Comparison of ENCODE assay signal across 11 cellular contexts in the genomic region with DNA sequence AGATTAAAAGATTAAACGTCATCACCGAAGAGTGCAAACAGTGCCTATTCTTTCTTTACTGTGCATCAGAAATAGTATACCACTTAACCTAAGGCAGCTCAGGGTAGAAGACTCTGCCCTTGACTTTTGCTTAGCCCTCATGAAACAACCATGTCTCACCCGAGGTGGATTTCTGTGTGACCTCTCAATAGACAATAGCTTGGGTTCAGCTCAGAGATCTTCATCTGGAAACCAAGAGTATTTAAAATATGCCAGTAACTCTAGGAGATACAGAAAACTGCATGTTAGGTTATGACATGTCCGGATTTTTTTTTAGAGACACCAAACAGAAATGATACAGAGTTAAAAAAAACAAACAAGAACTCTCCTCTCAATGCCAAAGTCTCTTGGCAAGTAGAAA.
"Had no signal": no experiment of that assay in that cellular context is flagged by ENCODE, and none has a peak within 500 bp of the region (broad histone marks: within the 10 kb centered on the region; RNA-seq: fewer than 3 reads in every experiment).

No MANE protein-coding gene starts in this region.

- DNase-seq: activated CD4-positive, alpha-beta memory T cell treated with anti-CD3 and anti-CD28 coated beads for 36 hours; activated CD8-positive, alpha-beta memory T cell treated with anti-CD3 and anti-CD28 coated beads, Interleukin-2, amount 50 U/mL, for 4 hours; activated naive CD8-positive, alpha-beta T cell treated with anti-CD3 and anti-CD28 coated beads, Interleukin-2, amount 10 ng/mL, durations not matched to agents 7 days and 5 days; activated T-cell treated with anti-CD3 and anti-CD28 coated beads, Interleukin-2, amount 50 U/mL, for 72 hours; anterior cingulate cortex; glutamatergic neuron; posterior cingulate gyrus; stimulated activated CD4-positive, alpha-beta T cell treated with anti-CD3 and anti-CD28 coated beads, Interleukin-2, amount 100 ng/mL, for 48 hours; stimulated activated naive CD8-positive, alpha-beta T cell treated with anti-CD3 and anti-CD28 coated beads, Interleukin-15, Interleukin-2, amounts not matched to agents 100 U/mL and 50 U/mL, for 24 hours; SW 1271 had no signal

- H3K27ac Mint-ChIP-seq: activated CD4-positive, alpha-beta memory T cell treated with anti-CD3 and anti-CD28 coated beads for 36 hours; activated naive CD8-positive, alpha-beta T cell treated with anti-CD3 and anti-CD28 coated beads, Interleukin-2, amount 10 ng/mL, durations not matched to agents 7 days and 5 days had no signal

- ATAC-seq: activated T-cell treated with anti-CD3 and anti-CD28 coated beads, Interleukin-2, amount 50 U/mL, for 72 hours; stimulated activated naive CD8-positive, alpha-beta T cell treated with anti-CD3 and anti-CD28 coated beads, Interleukin-15, Interleukin-2, amounts not matched to agents 100 U/mL and 50 U/mL, for 24 hours had no signal

- H3K36me3 Mint-ChIP-seq: activated naive CD8-positive, alpha-beta T cell treated with anti-CD3 and anti-CD28 coated beads, Interleukin-2, amount 10 ng/mL, durations not matched to agents 7 days and 5 days had no signal

- H3K27me3 Mint-ChIP-seq: activated CD4-positive, alpha-beta memory T cell treated with anti-CD3 and anti-CD28 coated beads for 36 hours; activated naive CD8-positive, alpha-beta T cell treated with anti-CD3 and anti-CD28 coated beads, Interleukin-2, amount 10 ng/mL, durations not matched to agents 7 days and 5 days had no signal

- H3K27me3 ChIP-seq: neutrophil had no signal

- H3K36me3 ChIP-seq: neutrophil had no signal

- H3K4me3 Mint-ChIP-seq: activated CD4-positive, alpha-beta memory T cell treated with anti-CD3 and anti-CD28 coated beads for 36 hours; activated naive CD8-positive, alpha-beta T cell treated with anti-CD3 and anti-CD28 coated beads, Interleukin-2, amount 10 ng/mL, durations not matched to agents 7 days and 5 days; activated T-cell treated with anti-CD3 and anti-CD28 coated beads, Interleukin-2, amount 50 U/mL, for 72 hours had no signal

- H3K9me3 Mint-ChIP-seq: activated CD4-positive, alpha-beta memory T cell treated with anti-CD3 and anti-CD28 coated beads for 36 hours; activated T-cell treated with anti-CD3 and anti-CD28 coated beads, Interleukin-2, amount 50 U/mL, for 72 hours had no signal

- H3K9me3 ChIP-seq: neutrophil had no signal

- H3K27ac ChIP-seq: neutrophil had no signal
